In the genomic region with DNA sequence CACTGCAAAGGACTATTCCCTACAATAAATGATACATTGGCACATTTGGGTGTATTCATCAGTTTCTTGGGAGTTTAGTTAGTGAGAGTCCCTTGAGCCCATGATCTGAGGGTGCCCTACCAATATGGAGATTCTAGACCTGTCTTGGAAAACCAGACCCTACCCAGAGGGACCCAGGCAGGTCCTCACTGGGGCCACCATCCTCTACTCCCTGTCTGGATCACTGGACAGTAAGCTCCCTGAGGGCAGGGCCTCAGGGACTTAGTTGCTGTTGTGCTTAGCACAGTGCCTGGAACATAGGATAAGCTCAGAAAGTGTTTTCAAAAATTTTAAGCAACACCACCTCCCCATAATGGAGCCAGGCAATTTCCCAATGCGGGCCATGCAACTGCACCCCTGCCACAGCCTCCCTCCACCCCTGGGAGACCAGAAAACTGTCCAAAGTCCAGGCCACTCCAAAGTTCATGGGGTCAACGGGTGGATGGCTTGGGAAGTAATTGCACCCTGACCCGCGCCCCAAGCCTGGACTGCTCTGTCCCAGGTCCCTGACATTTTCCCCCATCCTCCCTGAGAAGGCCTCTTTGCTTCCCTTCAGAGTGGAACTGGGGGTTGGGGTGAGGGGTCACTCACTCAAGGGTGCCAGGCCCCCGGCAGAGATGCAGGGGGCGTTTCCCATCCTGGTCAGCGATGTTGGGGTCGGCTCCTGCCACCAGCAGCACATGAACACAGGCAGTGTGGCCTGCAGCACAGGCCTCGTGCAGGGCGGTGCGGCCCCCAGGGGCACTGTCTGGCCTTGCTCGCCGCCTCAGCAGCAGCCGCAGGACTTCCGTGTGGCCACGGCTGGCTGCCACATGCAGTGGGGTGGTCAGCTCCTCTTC, we compare ENCODE assay signal across 25 cellular contexts. TPM values are rescaled to one million over a fixed set of nuclear protein-coding genes. Genes with fewer than 3 reads are reported as not detected.
"Had no signal": no experiment of that assay in that cellular context is flagged by ENCODE, and none has a peak within 500 bp of the region (broad histone marks: within the 10 kb centered on the region; RNA-seq: fewer than 3 reads in every experiment).

No MANE protein-coding gene starts in this region.

- H3K36me3 Mint-ChIP-seq: activated naive CD4-positive, alpha-beta T cell treated with anti-CD3 and anti-CD28 coated beads, Interleukin-2, amount 50 U/mL, for 72 hours; naive thymus-derived CD8-positive, alpha-beta T cell had no signal

- DNase-seq: activated CD4-positive, alpha-beta T cell treated with anti-CD3 and anti-CD28 coated beads, Interleukin-2, amount 50 U/mL, for 1 hour; activated CD4-positive, CD25-positive, alpha-beta regulatory T cell treated with anti-CD3 and anti-CD28 coated beads, Interleukin-2, amount 50 U/mL, for 72 hours; activated CD8-positive, alpha-beta memory T cell treated with anti-CD3 and anti-CD28 coated beads, Interleukin-2, amount 50 U/mL, for 48 hours; activated gamma-delta T cell treated with Interleukin-2 at 50 U/mL for 16 hours; activated T-cell treated with anti-CD3 and anti-CD28 coated beads, Interleukin-2, amount 50 U/mL, for 72 hours; amniotic stem cell; dermis blood vessel endothelial cell; effector memory CD8-positive, alpha-beta T cell; esophagus squamous epithelium; kidney; mesenchymal stem cell; stimulated activated CD4-positive, alpha-beta T cell treated with anti-CD3 and anti-CD28 coated beads, Interleukin-12 subunit alpha, Interleukin-12 subunit beta, amount 100 ng/mL, for 4 hours; stimulated activated CD4-positive, alpha-beta T cell treated with anti-CD3 and anti-CD28 coated beads, Interleukin-1b, Interleukin-23, amount 100 ng/mL, for 48 hours; stimulated activated naive CD4-positive, alpha-beta T cell treated with Interleukin-2 at 50 U/mL for 16 hours; uterus had no signal

- H3K36me3 ChIP-seq: esophagus squamous epithelium, left lung, ovary, tibial artery, uterus had no signal

- H3K9me3 ChIP-seq: esophagus squamous epithelium, left lung, ovary, tibial artery, uterus had no signal

- H3K27me3 ChIP-seq: ovary, uterus had no signal

- H3K27ac ChIP-seq: esophagus squamous epithelium, left lung, ovary, tibial artery, uterus, VCaP had no signal

- FAIRE-seq: kidney had no signal

- H3K4me1 ChIP-seq: esophagus squamous epithelium, left lung, tibial artery, uterus had no signal

- H3K9me3 Mint-ChIP-seq: activated naive CD4-positive, alpha-beta T cell treated with anti-CD3 and anti-CD28 coated beads, Interleukin-2, amount 50 U/mL, for 72 hours; activated T-cell treated with anti-CD3 and anti-CD28 coated beads, Interleukin-2, amount 50 U/mL, for 72 hours; effector memory CD8-positive, alpha-beta T cell; T-helper 1 cell treated with Interleukin-12 subunit alpha and Interleukin-12 subunit beta and Interleukin-4 antibody, amounts not matched to agents 30 μg/mL and 1 μg/mL, for 36 hours had no signal

- H3K4me1 Mint-ChIP-seq: naive thymus-derived CD8-positive, alpha-beta T cell had no signal

- ATAC-seq: activated T-cell treated with anti-CD3 and anti-CD28 coated beads, Interleukin-2, amount 50 U/mL, for 72 hours; effector memory CD8-positive, alpha-beta T cell; left lung; naive thymus-derived CD8-positive, alpha-beta T cell had no signal

- H3K4me3 ChIP-seq: esophagus squamous epithelium, left lung, ovary, tibial artery, uterus had no signal

- H3K4me3 Mint-ChIP-seq: activated T-cell treated with anti-CD3 and anti-CD28 coated beads, Interleukin-2, amount 50 U/mL, for 72 hours; effector memory CD8-positive, alpha-beta T cell; naive thymus-derived CD8-positive, alpha-beta T cell; T-helper 1 cell treated with Interleukin-12 subunit alpha and Interleukin-12 subunit beta and Interleukin-4 antibody, amounts not matched to agents 30 μg/mL and 1 μg/mL, for 36 hours had no signal

- H3K27ac Mint-ChIP-seq: activated naive CD4-positive, alpha-beta T cell treated with anti-CD3 and anti-CD28 coated beads, Interleukin-2, amount 50 U/mL, for 72 hours; activated T-cell treated with anti-CD3 and anti-CD28 coated beads, Interleukin-2, amount 50 U/mL, for 72 hours; naive thymus-derived CD8-positive, alpha-beta T cell; T-helper 1 cell treated with Interleukin-12 subunit alpha and Interleukin-12 subunit beta and Interleukin-4 antibody, amounts not matched to agents 30 μg/mL and 1 μg/mL, for 36 hours had no signal

RNA-seq across cellular contexts. Expression of gene ASB10, which starts 1.0 kb away (rescaled TPM):
- total RNA-seq: activated naive CD4-positive, alpha-beta T cell treated with anti-CD3 and anti-CD28 coated beads, Interleukin-2, amount 50 U/mL, for 72 hours; activated T-cell treated with anti-CD3 and anti-CD28 coated beads, Interleukin-2, amount 50 U/mL, for 72 hours; dermis blood vessel endothelial cell; esophagus squamous epithelium; glomerular endothelial cell; kidney; left lung; mucosa of gallbladder; naive thymus-derived CD8-positive, alpha-beta T cell; ovary; subcutaneous adipose tissue; uterus had no signal
- polyA plus RNA-seq: naive thymus-derived CD8-positive, alpha-beta T cell; ovary had no signal

RNA-seq across cellular contexts. Expression of gene GBX1, which starts 18.5 kb away (rescaled TPM):
- total RNA-seq: activated T-cell treated with anti-CD3 and anti-CD28 coated beads, Interleukin-2, amount 50 U/mL, for 72 hours; dermis blood vessel endothelial cell; esophagus squamous epithelium; glomerular endothelial cell; kidney; left lung; mucosa of gallbladder; naive thymus-derived CD8-positive, alpha-beta T cell; ovary; subcutaneous adipose tissue had no signal
- polyA plus RNA-seq: naive thymus-derived CD8-positive, alpha-beta T cell; ovary had no signal

RNA-seq across cellular contexts. Expression of gene H2BK1, which starts 24.3 kb away (rescaled TPM):
- total RNA-seq: dermis blood vessel endothelial cell, esophagus squamous epithelium, glomerular endothelial cell, kidney, left lung, mucosa of gallbladder, subcutaneous adipose tissue had no signal
- polyA plus RNA-seq: naive thymus-derived CD8-positive, alpha-beta T cell had no signal
